8 cellular contexts compared by ENCODE assay signal in genomic region chr5:163696270-163696887, GRCh38.
A peak's percentile ranks its signal among the peaks of the same experiment; 100 is the strongest.
DNase-seq lines count a peak whose midpoint lies in the region; ATAC-seq lines count a peak whose summit lies in the region.

No MANE protein-coding gene starts in this region.

- DNase-seq in DMS53 (lab: John Stamatoyannopoulos, UW) (peak; percentile 83), NCI-H526 treated with DMSO at 0.1 percent for 48 hours (lab: John Stamatoyannopoulos, UW) (peak; percentile 69), astrocyte of the hippocampus (ENCODE audit: low read depth, low spot score) (peak; percentile 84), iPS DF 4.7 (ENCODE audit: extremely low read depth, low spot score) (peak; percentile 76), smooth muscle cell of the brain vasculature (ENCODE audit: low read depth, low spot score) (peak; percentile 26), NCI-H510A treated with DMSO at 0.1 percent for 48 hours (lab: John Stamatoyannopoulos, UW) (no peak)

- ATAC-seq in GM19455 (IDR thresholded peaks at IDR 0.05; ENCODE audit: unreplicated experiment) (peak; percentile 85), HG03378 (IDR thresholded peaks at IDR 0.05; ENCODE audit: unreplicated experiment) (peak; percentile 98)
